Comparison of ENCODE assay signal across 12 cellular contexts in genomic region chr2:150911766-150912280, GRCh38.
DNase-seq lines count a peak whose midpoint lies in the region; ATAC-seq, FAIRE-seq and TF ChIP-seq lines count a peak whose summit lies in the region.
"Had no signal": no experiment of that assay in that cellular context is flagged by ENCODE, and none has a peak within 500 bp of the region (broad histone marks: within the 10 kb centered on the region; RNA-seq: fewer than 3 reads in every experiment).

No MANE protein-coding gene starts in this region.

- CTCF ChIA-PET in AG04449 (lab: Yijun Ruan, JAX) (interaction anchor here (0.9 to 1.3 kb wide), 4 partner anchors 11 to 377 kb away, joined by 3 read pairs; no protein-coding TSS in a partner anchor), endothelial cell of umbilical vein (lab: Charles Lee) (interaction anchor here (0.8 to 2.3 kb wide), 5 partner anchors 14 to 487 kb away, joined by 3 to 8 read pairs (median 4); no protein-coding TSS in a partner anchor)

- H3K4me1 ChIP-seq in endothelial cell of umbilical vein (ENCODE audit: control insufficient read depth, extremely low read depth, insufficient read depth, low read length), result peaks cover 3% of the 10 kb centered on the region

- H3K4me3 ChIP-seq in AG04449 (ENCODE audit: low read depth, low read length) (no peak overlapping the region), endothelial cell of umbilical vein (replicated peaks in 1 of 3; ENCODE audit: insufficient read depth in 1 of 3, low read depth in 1 of 3, low read length in 3 of 3) (no peak overlapping the region)

- peak; percentile 13 for TF ChIP-seq CTCF in AG04449 (IDR thresholded peaks at IDR 0.05; ENCODE audit: insufficient read depth, low read length, missing control alignments)
- TF ChIP-seq CTCF in endothelial cell of umbilical vein (IDR thresholded peaks at IDR 0.05; ENCODE audit: extremely low read depth in 1 of 2, insufficient read depth in 1 of 2, low read depth in 1 of 2, low read length in 2 of 2), result peak in 1 of 2 donors; percentile 27

- peaks cover 0 to 2% of the 10 kb centered on the region in 2 experiments for H3K27me3 ChIP-seq in endothelial cell of umbilical vein (ENCODE audit: control insufficient read depth in 2 of 2, insufficient read depth in 2 of 2, low read length in 2 of 2)

- DNase-seq in AG04449 (ENCODE audit: low read depth, low spot score) (peak; percentile 61), NCI-H226 (peak; percentile 74), endothelial cell of umbilical vein (ENCODE audit: low read depth, low spot score) (peak; percentile 77), myocyte (ENCODE audit: low read depth) (peak; percentile 84)
- no peak for DNase-seq in activated effector memory CD4-positive, alpha-beta T cell treated with Interleukin-2 at 50 U/mL for 16 hours
- DNase-seq: activated CD4-positive, alpha-beta T cell treated with anti-CD3 and anti-CD28 coated beads for 48 hours; Calu3; islet precursor cell; stimulated activated naive CD8-positive, alpha-beta T cell treated with anti-CD3 and anti-CD28 coated beads, Interleukin-15, Interleukin-2, amounts not matched to agents 100 U/mL and 50 U/mL, for 24 hours had no signal

- dilution Hi-C loops in endothelial cell of umbilical vein (cut with MboI; ENCODE audit: extremely low pct_ligation_motif_present, low sequenced_read_pairs), result no loop called here

- H3K9ac ChIP-seq in endothelial cell of umbilical vein (replicated peaks; ENCODE audit: extremely low read depth, insufficient read depth, low read length), result no peak overlapping the region

- POLR2A ChIA-PET in AG04449 (lab: Yijun Ruan, JAX), result no interaction called here
- POLR2A ChIA-PET in endothelial cell of umbilical vein (lab: Charles Lee), result no interaction called here

- H3K36me3 ChIP-seq in endothelial cell of umbilical vein (ENCODE audit: control insufficient read depth in 2 of 2, extremely low read depth in 1 of 2, insufficient read depth in 2 of 2, low read length in 2 of 2), result no peaks in the 10 kb centered on the region

- H3K9me1 ChIP-seq in endothelial cell of umbilical vein (replicated peaks; ENCODE audit: control insufficient read depth, extremely low read depth, insufficient read depth, low read length), result no peaks in the 10 kb centered on the region

- H3K4me2 ChIP-seq in endothelial cell of umbilical vein (ENCODE audit: insufficient read depth, low read length), result peak overlapping the region; percentile 44

- ATAC-seq in GM21529 (IDR thresholded peaks at IDR 0.05; ENCODE audit: unreplicated experiment) (no peak), GM19397 (IDR thresholded peaks at IDR 0.05; ENCODE audit: unreplicated experiment) (no peak), GM21825 (IDR thresholded peaks at IDR 0.05; ENCODE audit: unreplicated experiment) (no peak)
- ATAC-seq: stimulated activated naive CD8-positive, alpha-beta T cell treated with anti-CD3 and anti-CD28 coated beads, Interleukin-15, Interleukin-2, amounts not matched to agents 100 U/mL and 50 U/mL, for 24 hours had no signal

- H3K9me3 ChIP-seq in endothelial cell of umbilical vein (replicated peaks; ENCODE audit: control insufficient read depth, insufficient read depth, low read length), result no peaks in the 10 kb centered on the region

- peak overlapping the region; percentile 70 for H2AFZ ChIP-seq in endothelial cell of umbilical vein (ENCODE audit: low read depth, low read length)

- no peak for FAIRE-seq in endothelial cell of umbilical vein (lab: Jason Lieb, UNC)

- intact Hi-C loops in endothelial cell of umbilical vein (cut with micrococcal nuclease), result loop anchor here (2.0 to 5.0 kb wide), 3 partner anchors 425 to 1315 kb away; partner anchors contain the start of gene RND3

- no peaks in the 10 kb centered on the region for H4K20me1 ChIP-seq in endothelial cell of umbilical vein (replicated peaks; ENCODE audit: control insufficient read depth, extremely low read depth, insufficient read depth, low read length)

- BruUV-seq in endothelial cell of umbilical vein (replicated peaks; lab: Mats Ljungman, UMichigan), result no TSS peak

- TF ChIP-seq POLR2A in endothelial cell of umbilical vein (IDR thresholded peaks at IDR 0.05; ENCODE audit: low read depth, low read length), result no peak

- no peaks in the 10 kb centered on the region for H3K79me2 ChIP-seq in endothelial cell of umbilical vein (ENCODE audit: control insufficient read depth, insufficient read depth, low read length)

- no peak overlapping the region for H3K27ac ChIP-seq in endothelial cell of umbilical vein (ENCODE audit: insufficient read depth, low read depth, low read length)

TF ChIP-seq in endothelial cell of umbilical vein, 7 proteins besides CTCF, POLR2A, EP300 and RAD21:
- TF ChIP-seq POLR2AphosphoS5 (IDR thresholded peaks at IDR 0.05; ENCODE audit: insufficient read depth, low read depth, low read length), result no peak
- TF ChIP-seq EZH2 (IDR thresholded peaks at IDR 0.05; ENCODE audit: borderline replicate concordance, low read depth, low read length, severe bottlenecking), result no peak
- no peak for TF ChIP-seq JUN (IDR thresholded peaks at IDR 0.05; ENCODE audit: borderline replicate concordance, insufficient read depth, insufficient read length, low read depth)
- TF ChIP-seq GATA2 (IDR thresholded peaks at IDR 0.05; ENCODE audit: insufficient read depth, insufficient read length, low read depth, low read length), result no peak
- no peak for TF ChIP-seq MAX (IDR thresholded peaks at IDR 0.05; ENCODE audit: insufficient read depth, insufficient read length)
- TF ChIP-seq MYC (IDR thresholded peaks at IDR 0.05; ENCODE audit: low read depth, low read length), result no peak
- TF ChIP-seq FOS (IDR thresholded peaks at IDR 0.05; ENCODE audit: borderline replicate concordance, insufficient read depth, low read length), result no peak
